Comparison of ENCODE assay signal across 23 cellular contexts in the genomic region with DNA sequence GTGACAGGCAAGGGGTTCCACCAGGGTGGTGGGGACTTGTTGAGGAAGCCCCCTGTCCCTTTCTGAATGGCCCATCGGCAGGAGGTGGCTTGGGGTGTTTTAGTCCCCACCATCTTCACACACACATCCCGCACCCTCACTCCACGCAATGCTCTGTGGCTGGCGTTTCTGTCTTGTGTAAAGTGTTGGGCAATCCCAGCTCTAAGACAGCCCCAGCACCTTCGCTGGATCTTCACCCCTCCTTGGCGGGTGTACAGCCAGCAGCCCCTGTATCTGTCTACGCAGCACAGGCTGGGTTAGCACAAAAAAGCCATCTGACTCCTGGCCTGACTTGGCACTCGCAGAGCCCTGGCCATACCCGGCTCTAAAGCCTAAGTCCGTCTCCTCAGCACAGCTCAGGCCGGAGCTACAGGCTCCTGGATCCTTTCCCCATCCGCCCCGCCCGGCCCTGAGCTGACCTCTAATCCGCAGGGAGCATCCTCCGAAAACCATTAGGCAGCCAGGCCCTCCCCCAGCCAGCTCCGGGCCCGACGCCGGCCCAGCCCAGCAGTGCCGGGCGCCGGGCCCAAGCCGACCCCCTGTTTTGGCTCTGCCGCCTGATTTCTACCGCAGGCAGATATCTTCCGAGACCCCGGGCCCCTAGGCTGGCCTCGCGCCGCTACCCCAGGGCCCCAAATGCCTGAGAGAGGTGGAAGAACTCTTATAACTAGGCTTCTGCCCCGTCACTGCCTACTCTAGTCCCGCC. TPM values are rescaled to one million over a fixed set of nuclear protein-coding genes. Genes with fewer than 3 reads are reported as not detected.
DNase-seq lines count a peak whose midpoint lies in the region; ATAC-seq and TF ChIP-seq lines count a peak whose summit lies in the region.
"Had no signal": no experiment of that assay in that cellular context is flagged by ENCODE, and none has a peak within 500 bp of the region (broad histone marks: within the 10 kb centered on the region; RNA-seq: fewer than 3 reads in every experiment).

No MANE protein-coding gene starts in this region.

- H3K9me2 ChIP-seq in GM23338 (ENCODE audit: insufficient read depth) (no peaks in the 10 kb centered on the region), Karpas-422 (replicated peaks; ENCODE audit: insufficient read depth, low read length) (no peaks in the 10 kb centered on the region)

- H3K27me3 ChIP-seq in GM23338 (ENCODE audit: insufficient read depth) (peaks cover 47% of the 10 kb centered on the region), left ventricle myocardium inferior (ENCODE audit: low read depth) (peaks cover 99% of the 10 kb centered on the region), trophoblast cell (ENCODE audit: insufficient read depth, low read length) (no peaks in the 10 kb centered on the region), Karpas-422 (ENCODE audit: low read length) (no peaks in the 10 kb centered on the region), MG63 (peaks cover 6% of the 10 kb centered on the region; the same call in 1 of the 2 replicates)

- H3K4me1 Mint-ChIP-seq in GM23338 (peaks cover 36% of the 10 kb centered on the region), chondrocyte (ENCODE audit: low read depth) (peaks cover 4% of the 10 kb centered on the region)
- H3K4me1 Mint-ChIP-seq in activated T-helper 2 cell treated with anti-CD3 and anti-CD28 coated beads, Interferon-gamma antibody, Interleukin-2, Interleukin-4, amounts not matched to agents 10 μg/mL and 5 μg/mL and 100 μg/mL, durations not matched to agents 14 hours and 24 hours and 36 hours (ENCODE audit: low read depth): no peaks in the 10 kb centered on the region
- H3K4me1 Mint-ChIP-seq: stimulated activated memory B cell treated with anti-CD40 and anti-IgM and Interleukin-4, amounts not matched to agents 10 μg/mL and 1 μg/mL and 100 μg/mL, for 72 hours had no signal

- peak; percentile 78 for ATAC-seq in GM23338
- ATAC-seq: CD8-positive, alpha-beta T cell had no signal

- H3K4me3 Mint-ChIP-seq in GM23338 (peak overlapping the region; percentile 24; the same call in 2 of the 3 replicates), chondrocyte (ENCODE audit: unreplicated experiment) (no peak overlapping the region)
- H3K4me3 Mint-ChIP-seq in activated T-helper 2 cell treated with anti-CD3 and anti-CD28 coated beads, Interferon-gamma antibody, Interleukin-2, Interleukin-4, amounts not matched to agents 10 μg/mL and 5 μg/mL and 100 μg/mL, durations not matched to agents 14 hours and 24 hours and 36 hours (ENCODE audit: low read depth): no peak overlapping the region
- H3K4me3 Mint-ChIP-seq: CD8-positive, alpha-beta T cell; natural killer cell treated with Interleukin-12 subunit alpha and Interleukin-12 subunit beta and Interleukin-15 and Interleukin-18, amount 100 ng/mL, for 72 hours; stimulated activated memory B cell treated with anti-CD40 and anti-IgM and Interleukin-4, amounts not matched to agents 10 μg/mL and 1 μg/mL and 100 μg/mL, for 72 hours had no signal

- peak overlapping the region; percentile 94 for H4K91ac ChIP-seq in trophoblast cell (ENCODE audit: low read depth, low read length)

- H4K8ac ChIP-seq in trophoblast cell (ENCODE audit: low read depth, low read length): peak overlapping the region; percentile 48

- H3K79me1 ChIP-seq in trophoblast cell (ENCODE audit: low read length): peaks cover 54% of the 10 kb centered on the region

- peaks cover 34% of the 10 kb centered on the region for H3K27me3 Mint-ChIP-seq in GM23338 (ENCODE audit: insufficient read depth, low read depth, poor library complexity)
- H3K27me3 Mint-ChIP-seq in chondrocyte (ENCODE audit: low read depth): peaks cover 54% of the 10 kb centered on the region
- peaks cover 53% of the 10 kb centered on the region for H3K27me3 Mint-ChIP-seq in activated T-helper 2 cell treated with anti-CD3 and anti-CD28 coated beads, Interferon-gamma antibody, Interleukin-2, Interleukin-4, amounts not matched to agents 10 μg/mL and 5 μg/mL and 100 μg/mL, durations not matched to agents 14 hours and 24 hours and 36 hours (ENCODE audit: low read depth)

- peak overlapping the region; percentile 77 for H3K18ac ChIP-seq in trophoblast cell (ENCODE audit: low read length)

- H3K4ac ChIP-seq in trophoblast cell (ENCODE audit: low read depth, low read length): peak overlapping the region; percentile 63

- peak overlapping the region; percentile 67 for H2BK5ac ChIP-seq in trophoblast cell (ENCODE audit: low read depth, low read length, poor library complexity)

- H3F3A ChIP-seq in GM23338 (replicated peaks; ENCODE audit: low read depth): no peaks in the 10 kb centered on the region

- intact Hi-C loops in left ventricle myocardium inferior (cut with micrococcal nuclease): no loop called here
- intact Hi-C loops in activated T-helper 2 cell treated with anti-CD3 and anti-CD28 coated beads, Interferon-gamma antibody, Interleukin-2, Interleukin-4, amounts not matched to agents 10 μg/mL and 5 μg/mL and 100 μg/mL, durations not matched to agents 14 hours and 24 hours and 36 hours (cut with micrococcal nuclease): no loop called here

- DNase-seq in GM23338 (ENCODE audit: low spot score) (peak; percentile 75), ecto neural progenitor cell (ENCODE audit: low spot score) (peak; percentile 81), left ventricle myocardium inferior (peak; percentile 39), trophoblast cell (peak; percentile 67 to 73), chondrocyte (ENCODE audit: low spot score) (no peak), Karpas-422 (no peak), MG63 (no peak)
- no peak for DNase-seq in activated T-helper 2 cell treated with anti-CD3 and anti-CD28 coated beads, Interferon-gamma antibody, Interleukin-2, Interleukin-4, amounts not matched to agents 10 μg/mL and 5 μg/mL and 100 μg/mL, durations not matched to agents 14 hours and 24 hours and 36 hours (ENCODE audit: low spot score)
- DNase-seq: activated CD4-positive, alpha-beta T cell treated with anti-CD3 and anti-CD28 coated beads, Interleukin-2, amount 50 U/mL, for 1 hour; activated naive CD4-positive, alpha-beta T cell; activated T-cell treated with anti-CD3 and anti-CD28 coated beads for 4 hours; anterior cingulate cortex; CD8-positive, alpha-beta T cell; DND-41; MV-4-11; NCI-H2081; stimulated activated CD4-positive, alpha-beta T cell treated with anti-CD3 and anti-CD28 coated beads, Interleukin-15, amount 100 ng/mL, for 24 hours; transverse colon had no signal

- H3K4me3 ChIP-seq in GM23338 (peak overlapping the region; percentile 57), left ventricle myocardium inferior (no peak overlapping the region), trophoblast cell (ENCODE audit: low read depth, low read length) (no peak overlapping the region), Karpas-422 (ENCODE audit: low read length) (no peak overlapping the region), MG63 (no peak overlapping the region)
- H3K4me3 ChIP-seq: transverse colon had no signal

- H3K4me1 ChIP-seq in GM23338 (ENCODE audit: insufficient read depth): peaks cover 17% of the 10 kb centered on the region
- H3K4me1 ChIP-seq in left ventricle myocardium inferior: peaks cover 10% of the 10 kb centered on the region
- H3K4me1 ChIP-seq in trophoblast cell (ENCODE audit: control insufficient read depth in 1 of 2, insufficient read depth in 2 of 2, low read length in 2 of 2): peaks cover 37 to 45% of the 10 kb centered on the region in 2 experiments
- H3K4me1 ChIP-seq in Karpas-422 (ENCODE audit: low read length): no peaks in the 10 kb centered on the region

- H2BK120ac ChIP-seq in trophoblast cell (ENCODE audit: insufficient read depth, low read length, poor library complexity): peak overlapping the region; percentile 93

- H3K27ac Mint-ChIP-seq in GM23338: no peak overlapping the region
- no peak overlapping the region for H3K27ac Mint-ChIP-seq in chondrocyte (ENCODE audit: unreplicated experiment)
- no peak overlapping the region for H3K27ac Mint-ChIP-seq in activated T-helper 2 cell treated with anti-CD3 and anti-CD28 coated beads, Interferon-gamma antibody, Interleukin-2, Interleukin-4, amounts not matched to agents 10 μg/mL and 5 μg/mL and 100 μg/mL, durations not matched to agents 14 hours and 24 hours and 36 hours
- H3K27ac Mint-ChIP-seq: CD8-positive, alpha-beta T cell; natural killer cell treated with Interleukin-12 subunit alpha and Interleukin-12 subunit beta and Interleukin-15 and Interleukin-18, amount 100 ng/mL, for 72 hours; stimulated activated memory B cell treated with anti-CD40 and anti-IgM and Interleukin-4, amounts not matched to agents 10 μg/mL and 1 μg/mL and 100 μg/mL, for 72 hours had no signal

- H2AFZ ChIP-seq in GM23338: peak overlapping the region; percentile 74
- H2AFZ ChIP-seq in trophoblast cell (ENCODE audit: insufficient read depth, low read length, poor library complexity): peak overlapping the region; percentile 60
- no peak overlapping the region for H2AFZ ChIP-seq in Karpas-422 (ENCODE audit: low read length)

- H3K27ac ChIP-seq in GM23338 (ENCODE audit: low read depth) (no peak overlapping the region), left ventricle myocardium inferior (replicated peaks) (no peak overlapping the region), trophoblast cell (ENCODE audit: low read depth, low read length) (peak overlapping the region; percentile 40), Karpas-422 (ENCODE audit: low read length) (no peak overlapping the region)
- H3K27ac ChIP-seq: HL-60, transverse colon had no signal

- H3K9me3 Mint-ChIP-seq in GM23338 (no peaks in the 10 kb centered on the region), chondrocyte (ENCODE audit: low read depth) (no peaks in the 10 kb centered on the region)
- H3K9me3 Mint-ChIP-seq in activated T-helper 2 cell treated with anti-CD3 and anti-CD28 coated beads, Interferon-gamma antibody, Interleukin-2, Interleukin-4, amounts not matched to agents 10 μg/mL and 5 μg/mL and 100 μg/mL, durations not matched to agents 14 hours and 24 hours and 36 hours: no peaks in the 10 kb centered on the region
- H3K9me3 Mint-ChIP-seq: CD8-positive, alpha-beta T cell; natural killer cell treated with Interleukin-12 subunit alpha and Interleukin-12 subunit beta and Interleukin-15 and Interleukin-18, amount 100 ng/mL, for 72 hours; stimulated activated memory B cell treated with anti-CD40 and anti-IgM and Interleukin-4, amounts not matched to agents 10 μg/mL and 1 μg/mL and 100 μg/mL, for 72 hours had no signal

- H3K9ac ChIP-seq in trophoblast cell (ENCODE audit: low read length): no peak overlapping the region
- no peak overlapping the region for H3K9ac ChIP-seq in Karpas-422 (ENCODE audit: low read length)

- no peak overlapping the region for H3K23ac ChIP-seq in trophoblast cell (ENCODE audit: low read length)

- H3K14ac ChIP-seq in trophoblast cell (ENCODE audit: low read length): peak overlapping the region; percentile 68

- H3K9me3 ChIP-seq in left ventricle myocardium inferior (replicated peaks) (no peaks in the 10 kb centered on the region), trophoblast cell (ENCODE audit: insufficient read depth, low read depth, low read length) (no peaks in the 10 kb centered on the region), Karpas-422 (ENCODE audit: low read length) (no peaks in the 10 kb centered on the region), MG63 (no peaks in the 10 kb centered on the region)
- H3K9me3 ChIP-seq: transverse colon had no signal

- H4K20me1 ChIP-seq in GM23338 (replicated peaks; ENCODE audit: insufficient read depth): no peaks in the 10 kb centered on the region
- H4K20me1 ChIP-seq in Karpas-422 (ENCODE audit: insufficient read depth, low read depth, low read length): no peaks in the 10 kb centered on the region

- H2AK5ac ChIP-seq in trophoblast cell (ENCODE audit: low read length): peak overlapping the region; percentile 25

- no peaks in the 10 kb centered on the region for H3K36me3 Mint-ChIP-seq in GM23338 (ENCODE audit: low read depth)
- H3K36me3 Mint-ChIP-seq in chondrocyte (ENCODE audit: low read depth): no peaks in the 10 kb centered on the region
- no peaks in the 10 kb centered on the region for H3K36me3 Mint-ChIP-seq in activated T-helper 2 cell treated with anti-CD3 and anti-CD28 coated beads, Interferon-gamma antibody, Interleukin-2, Interleukin-4, amounts not matched to agents 10 μg/mL and 5 μg/mL and 100 μg/mL, durations not matched to agents 14 hours and 24 hours and 36 hours (ENCODE audit: low read depth)
- H3K36me3 Mint-ChIP-seq: CD8-positive, alpha-beta T cell; natural killer cell treated with Interleukin-12 subunit alpha and Interleukin-12 subunit beta and Interleukin-15 and Interleukin-18, amount 100 ng/mL, for 72 hours; stimulated activated memory B cell treated with anti-CD40 and anti-IgM and Interleukin-4, amounts not matched to agents 10 μg/mL and 1 μg/mL and 100 μg/mL, for 72 hours had no signal

- H3K4me2 ChIP-seq in GM23338 (peak overlapping the region; percentile 74), trophoblast cell (ENCODE audit: low read length) (no peak overlapping the region), Karpas-422 (ENCODE audit: low read depth, low read length, poor library complexity, severe bottlenecking) (no peak overlapping the region)

- no peaks in the 10 kb centered on the region for H3K79me2 ChIP-seq in GM23338 (replicated peaks; ENCODE audit: insufficient read depth)
- H3K79me2 ChIP-seq in trophoblast cell (ENCODE audit: control insufficient read depth, insufficient read depth, low read length, poor library complexity): peaks cover 12% of the 10 kb centered on the region
- H3K79me2 ChIP-seq in Karpas-422 (ENCODE audit: low read length): no peaks in the 10 kb centered on the region

- H4K12ac ChIP-seq in trophoblast cell (ENCODE audit: low read depth, low read length): peak overlapping the region; percentile 45

- no peak for TF ChIP-seq CTCF in GM23338 (conservative IDR thresholded peaks at IDR 0.05; ENCODE audit: low read depth in 2 of 2)
- no peak for TF ChIP-seq CTCF in left ventricle myocardium inferior (IDR thresholded peaks at IDR 0.05; ENCODE audit: borderline replicate concordance)
- no peak for TF ChIP-seq CTCF in chondrocyte (IDR thresholded peaks at IDR 0.05)

- H2BK12ac ChIP-seq in trophoblast cell (ENCODE audit: low read length): peak overlapping the region; percentile 98

- H3K36me3 ChIP-seq in GM23338 (ENCODE audit: insufficient read depth): no peaks in the 10 kb centered on the region
- H3K36me3 ChIP-seq in left ventricle myocardium inferior: no peaks in the 10 kb centered on the region
- no peaks in the 10 kb centered on the region for H3K36me3 ChIP-seq in trophoblast cell (ENCODE audit: control insufficient read depth in 1 of 2, insufficient read depth in 2 of 2, low read length in 2 of 2)
- H3K36me3 ChIP-seq in Karpas-422 (ENCODE audit: insufficient read depth, low read length): no peaks in the 10 kb centered on the region
- H3K36me3 ChIP-seq in MG63: no peaks in the 10 kb centered on the region
- H3K36me3 ChIP-seq: transverse colon had no signal

- no CpG with 5 or more reads among the region's 33 CpGs for WGBS in trophoblast cell (ENCODE audit: extremely low coverage, insufficient coverage, insufficient read length)

RNA-seq across cellular contexts. Expression of gene TAC4, which starts 42.4 kb away (rescaled TPM):
- not detected in 2 replicates for total RNA-seq in GM23338 (2014; rRNA removed; shearing (Covaris generic))
- not detected in 2 replicates for polyA plus RNA-seq in GM23338 (2016; fragmentation: Nextera tagmentation; extraction: Ambion mirVana)
- total RNA-seq in left ventricle myocardium inferior: 0.44 TPM
- 0.34 and 0.93 TPM in 2 replicates for polyA plus RNA-seq in trophoblast cell (2013)
- not detected in 3 replicates for total RNA-seq in chondrocyte
- not detected in 2 replicates for total RNA-seq in Karpas-422 (2014; rRNA removed; shearing (Covaris generic); ENCODE audit: low replicate concordance)
- not detected in 2 replicates for total RNA-seq in activated T-helper 2 cell treated with anti-CD3 and anti-CD28 coated beads, Interferon-gamma antibody, Interleukin-2, Interleukin-4, amounts not matched to agents 10 μg/mL and 5 μg/mL and 100 μg/mL, durations not matched to agents 14 hours and 24 hours and 36 hours
- total RNA-seq in MG63 (2014; rRNA removed; shearing (Covaris generic); ENCODE audit: low replicate concordance): not detected in 2 replicates
- total RNA-seq: CD8-positive, alpha-beta T cell; natural killer cell treated with Interleukin-12 subunit alpha and Interleukin-12 subunit beta and Interleukin-15 and Interleukin-18, amount 100 ng/mL, for 72 hours; NCI-H460; transverse colon had no signal
- polyA plus RNA-seq: AG04450 had no signal

Comparison
In these comparisons a context has a peak if more than half of its experiments do, and no peak if none do; other contexts are left out.
1. DNase-seq: peak in GM23338 (single experiment), ecto neural progenitor cell (single experiment), left ventricle myocardium inferior (single experiment) and trophoblast cell (2 of 2); none in chondrocyte (single experiment), Karpas-422 (single experiment), activated T-helper 2 cell treated with anti-CD3 and anti-CD28 coated beads, Interferon-gamma antibody, Interleukin-2, Interleukin-4, amounts not matched to agents 10 μg/mL and 5 μg/mL and 100 μg/mL, durations not matched to agents 14 hours and 24 hours and 36 hours (single experiment) and MG63 (single experiment).